8 cellular contexts compared by ENCODE assay signal in the genomic region with DNA sequence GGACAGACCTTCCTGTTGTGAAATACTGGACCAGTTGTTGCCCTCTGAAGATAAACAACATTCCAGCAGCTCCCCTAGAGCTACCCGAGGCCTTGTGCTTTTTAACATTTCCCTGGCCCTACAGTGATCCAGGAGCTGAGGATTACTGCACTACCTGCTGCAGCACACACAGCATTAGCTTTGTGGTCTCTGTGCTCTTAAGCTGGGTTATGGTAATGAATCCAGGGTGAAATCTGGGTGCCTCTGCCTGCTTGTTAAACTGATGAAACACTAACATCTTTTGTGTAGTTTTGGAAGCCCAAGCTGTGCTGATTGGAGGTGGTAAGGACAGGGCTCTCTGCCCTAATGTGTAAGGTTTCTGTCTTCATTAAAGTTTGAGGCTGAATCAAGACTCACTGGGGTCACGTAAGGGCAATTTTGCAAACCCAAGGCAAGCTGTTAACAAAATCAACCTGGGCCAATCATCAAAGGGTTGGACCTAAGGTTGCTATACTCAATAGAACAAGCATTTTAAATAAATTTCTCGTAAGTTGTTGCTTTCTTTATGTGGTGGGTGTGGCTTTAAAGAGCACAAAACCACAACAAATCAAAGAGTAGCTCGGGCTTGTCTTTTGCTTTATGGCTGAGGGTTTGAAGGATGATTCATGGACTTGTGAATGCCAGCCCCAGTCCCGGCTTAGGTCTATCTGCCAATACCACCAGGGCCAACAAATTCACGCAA.
DNase-seq lines count a peak whose midpoint lies in the region; ATAC-seq and TF ChIP-seq lines count a peak whose summit lies in the region.

No MANE protein-coding gene starts in this region.

- no peaks in the 10 kb centered on the region for H3K27me3 ChIP-seq in RWPE2 (ENCODE audit: insufficient read depth, poor library complexity, severe bottlenecking)
- no peaks in the 10 kb centered on the region for H3K27me3 ChIP-seq in neuronal stem cell (ENCODE audit: control insufficient read depth in 3 of 3, insufficient read depth in 3 of 3, low read depth in 1 of 3, low read length in 3 of 3)

- H2AK5ac ChIP-seq in neuronal stem cell (ENCODE audit: low read depth, low read length) = no peak overlapping the region

- no peak overlapping the region for H2BK15ac ChIP-seq in neuronal stem cell (ENCODE audit: low read length)

- H3K4ac ChIP-seq in neuronal stem cell (ENCODE audit: low read length) = no peak overlapping the region

- H3K9ac ChIP-seq in neuronal stem cell (ENCODE audit: low read depth, low read length, poor library complexity) = no peak overlapping the region

- no peak overlapping the region for H4K8ac ChIP-seq in neuronal stem cell (ENCODE audit: low read depth, low read length)

- WGBS in neuronal stem cell (ENCODE audit: extremely low coverage in 2 of 2, insufficient read length in 2 of 2, insufficient replicate concordance in 1 of 2), 2 donors = no CpG with 5 or more reads among the region's 6 CpGs

- H4K91ac ChIP-seq in neuronal stem cell (ENCODE audit: low read depth, low read length, poor library complexity) = no peak overlapping the region

- H2BK5ac ChIP-seq in neuronal stem cell (ENCODE audit: low read length) = no peak overlapping the region

- peak overlapping the region; percentile 91 for H3K27ac ChIP-seq in RWPE2 (ENCODE audit: poor library complexity, severe bottlenecking)
- H3K27ac ChIP-seq in neuronal stem cell (replicated peaks; ENCODE audit: low read length) = peak overlapping the region; percentile 40

- H3K4me1 ChIP-seq in RWPE2 (ENCODE audit: insufficient read depth, poor library complexity, severe bottlenecking) = peaks cover 38% of the 10 kb centered on the region
- H3K4me1 ChIP-seq in neuronal stem cell (ENCODE audit: control insufficient read depth in 2 of 2, insufficient read depth in 1 of 2, low read depth in 1 of 2, low read length in 2 of 2) = peaks cover 0 to 8% of the 10 kb centered on the region in 2 donors

- no peak overlapping the region for H3K4me2 ChIP-seq in neuronal stem cell (ENCODE audit: insufficient read depth, low read length, poor library complexity, severe bottlenecking)

- H2BK120ac ChIP-seq in neuronal stem cell (ENCODE audit: low read depth, low read length) = no peak overlapping the region

- no peak overlapping the region for H3K23ac ChIP-seq in neuronal stem cell (ENCODE audit: low read depth, low read length, poor library complexity)

- H3K14ac ChIP-seq in neuronal stem cell (ENCODE audit: low read length) = no peak overlapping the region

- no peaks in the 10 kb centered on the region for H3K79me1 ChIP-seq in neuronal stem cell (ENCODE audit: low read depth, low read length)

- ATAC-seq in RWPE2 (ENCODE audit: low read depth) = peak; percentile 85
- no peak for ATAC-seq in HG03039 (IDR thresholded peaks at IDR 0.05; ENCODE audit: unreplicated experiment)
- no peak for ATAC-seq in GM18511 (IDR thresholded peaks at IDR 0.05; ENCODE audit: unreplicated experiment)

- H3K4me3 ChIP-seq in RWPE2 (ENCODE audit: severe bottlenecking) (no peak overlapping the region), neuronal stem cell (ENCODE audit: low read length in 2 of 2) (no peak overlapping the region)

- H2BK12ac ChIP-seq in neuronal stem cell (ENCODE audit: low read length) = no peak overlapping the region

- TF ChIP-seq CTCF in RWPE2 (IDR thresholded peaks at IDR 0.05; ENCODE audit: poor library complexity, severe bottlenecking) = no peak

- H3K36me3 ChIP-seq in RWPE2 (ENCODE audit: low read depth) (no peaks in the 10 kb centered on the region), neuronal stem cell (replicated peaks in 1 of 2; ENCODE audit: control insufficient read depth in 2 of 2, insufficient read depth in 2 of 2, low read length in 2 of 2) (no peaks in the 10 kb centered on the region)

- H3K9me3 ChIP-seq in RWPE2 (ENCODE audit: severe bottlenecking) (no peaks in the 10 kb centered on the region), neuronal stem cell (replicated peaks in 1 of 2; ENCODE audit: control insufficient read depth in 2 of 2, insufficient read depth in 1 of 2, low read depth in 1 of 2, low read length in 2 of 2) (no peaks in the 10 kb centered on the region)

- no peak overlapping the region for H3K18ac ChIP-seq in neuronal stem cell (ENCODE audit: low read length)

- DNase-seq in ELR (ENCODE audit: low read depth) (peak; percentile 72), RWPE2 (ENCODE audit: low spot score) (peak; percentile 66), neuronal stem cell (ENCODE audit: low spot score) (no peak), middle frontal gyrus (ENCODE audit: extremely low spot score, low spot score) (no peak), COR-L47 (lab: John Stamatoyannopoulos, UW) (no peak)
- DNase-seq in central memory CD4-positive, alpha-beta T cell = peak; percentile 72

- no peak overlapping the region for H2AFZ ChIP-seq in neuronal stem cell (ENCODE audit: low read length)

Comparison
In these comparisons a context has a peak if more than half of its experiments do, and no peak if none do; other contexts are left out.
1. DNase-seq: peak in ELR (single experiment), RWPE2 (single experiment) and central memory CD4-positive, alpha-beta T cell (single experiment); none in neuronal stem cell (single experiment), middle frontal gyrus (single experiment) and COR-L47 (single experiment).